ENCODE assay signal across 28 cellular contexts in the genomic region with DNA sequence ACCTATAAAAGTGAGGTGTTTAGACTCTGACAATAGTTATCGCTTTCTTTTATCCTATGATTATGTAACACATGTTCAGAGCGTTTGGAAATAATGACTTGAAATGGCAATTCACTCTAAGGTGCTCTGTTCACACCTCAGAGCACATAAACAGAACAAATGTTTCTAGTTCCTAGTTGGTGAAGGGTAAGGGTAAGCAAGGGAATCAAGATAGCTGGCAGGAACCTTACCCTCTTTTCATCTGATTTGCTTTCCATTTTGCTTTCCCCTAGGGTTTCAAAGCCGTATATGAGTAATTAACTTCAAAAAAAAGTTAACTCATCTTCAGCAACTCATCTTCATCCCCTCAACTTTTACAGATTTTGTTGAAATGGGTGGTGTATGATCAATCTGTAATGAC. TPM values are rescaled to one million over a fixed set of nuclear protein-coding genes. Genes with fewer than 3 reads are reported as not detected.
DNase-seq lines count a peak whose midpoint lies in the region; ATAC-seq and TF ChIP-seq lines count a peak whose summit lies in the region.
"Had no signal": no experiment of that assay in that cellular context is flagged by ENCODE, and none has a peak within 500 bp of the region (broad histone marks: within the 10 kb centered on the region; RNA-seq: fewer than 3 reads in every experiment).

No MANE protein-coding gene starts in this region.

- H3K27me3 Mint-ChIP-seq in naive B cell = no peaks in the 10 kb centered on the region
- H3K27me3 Mint-ChIP-seq: stimulated activated naive CD8-positive, alpha-beta T cell treated with anti-CD3 and anti-CD28 coated beads, Interleukin-15, amount 100 ng/mL, for 72 hours had no signal

- H3K4me3 ChIP-seq in cardiac muscle cell (no peak overlapping the region), left ventricle myocardium inferior (no peak overlapping the region)
- H3K4me3 ChIP-seq: ascending aorta, smooth muscle cell, tibial artery had no signal

- ATAC-seq in naive B cell (ENCODE audit: low read depth in 2 of 2) (no peak), left cardiac atrium (no peak)
- no peak for ATAC-seq in activated CD4-positive, CD25-positive, alpha-beta regulatory T cell treated with anti-CD3 and anti-CD28 coated beads, Interleukin-2, amount 50 U/mL, for 24 hours
- ATAC-seq: activated naive CD4-positive, alpha-beta T cell treated with anti-CD3 and anti-CD28 coated beads, Interleukin-2, amount 50 U/mL, for 72 hours; HCT116; stimulated activated naive CD8-positive, alpha-beta T cell treated with anti-CD3 and anti-CD28 coated beads, Interleukin-15, amount 100 ng/mL, for 72 hours; WTC11 had no signal

- H3K9me3 ChIP-seq in cardiac muscle cell (ENCODE audit: low read depth) (no peaks in the 10 kb centered on the region), left ventricle myocardium inferior (replicated peaks) (no peaks in the 10 kb centered on the region)
- H3K9me3 ChIP-seq: ascending aorta, Caco-2, tibial artery had no signal

- intact Hi-C loops in left ventricle myocardium inferior (cut with micrococcal nuclease) = no loop called here
- intact Hi-C loops in left cardiac atrium (cut with DNase I) = loop anchor here in 1 of 2 donors (5.0 kb wide), 1 partner anchor 51 kb away; no protein-coding TSS in a partner anchor

- TF ChIP-seq CTCF in cardiac muscle cell (IDR thresholded peaks at IDR 0.05; ENCODE audit: low read depth, low read length) (no peak), left ventricle myocardium inferior (IDR thresholded peaks at IDR 0.05; ENCODE audit: borderline replicate concordance) (no peak)

- H3K4me1 Mint-ChIP-seq in naive B cell = peaks cover 52 to 76% (median 61%) of the 10 kb centered on the region in 3 donors

- H3K4me3 Mint-ChIP-seq in naive B cell = peak overlapping the region in 7 of 8 donors; percentile 23 to 99 (median 95)
- H3K4me3 Mint-ChIP-seq: WTC11 had no signal

- peaks cover 19% of the 10 kb centered on the region for H3K4me1 ChIP-seq in cardiac muscle cell (ENCODE audit: low read depth)
- peaks cover 41% of the 10 kb centered on the region for H3K4me1 ChIP-seq in left ventricle myocardium inferior

- no peaks in the 10 kb centered on the region for H3K36me3 ChIP-seq in cardiac muscle cell
- H3K36me3 ChIP-seq in left ventricle myocardium inferior = peaks cover 6% of the 10 kb centered on the region
- H3K36me3 ChIP-seq: ascending aorta had no signal

- DNase-seq in cardiac muscle cell (ENCODE audit: low read depth in 1 of 2, low spot score in 1 of 2) = no peak
- no peak for DNase-seq in left ventricle myocardium inferior
- no peak for DNase-seq in naive B cell
- DNase-seq in DMS153 treated with DMSO at 0.1 percent for 48 hours (lab: John Stamatoyannopoulos, UW; ENCODE audit: unreplicated experiment) = no peak
- DNase-seq in DMS79 treated with DMSO at 0.1 percent for 48 hours (lab: John Stamatoyannopoulos, UW) = no peak
- DNase-seq in left cardiac atrium = no peak
- DNase-seq: 8988T; activated CD4-positive, alpha-beta T cell treated with anti-CD3 and anti-CD28 coated beads, Interleukin-2, amount 50 U/mL, for 4 hours; Caco-2; central memory CD4-positive, alpha-beta T cell; dermis blood vessel endothelial cell; kidney; NCI-H1092; NCI-H1930; NCI-H748 treated with DMSO at 0.1 percent for 48 hours; occipital lobe; stimulated activated CD4-positive, alpha-beta T cell treated with anti-CD3 and anti-CD28 coated beads, Interleukin-2, amount 100 ng/mL, for 48 hours; stimulated activated naive CD8-positive, alpha-beta T cell treated with anti-CD3 and anti-CD28 coated beads, Interleukin-15, amount 100 ng/mL, for 72 hours; T1000; tibial artery had no signal

- H3K9me3 Mint-ChIP-seq in naive B cell = no peaks in the 10 kb centered on the region
- H3K9me3 Mint-ChIP-seq: activated naive CD4-positive, alpha-beta T cell treated with anti-CD3 and anti-CD28 coated beads, Interleukin-2, amount 50 U/mL, for 72 hours; stimulated activated naive CD8-positive, alpha-beta T cell treated with anti-CD3 and anti-CD28 coated beads, Interleukin-15, amount 100 ng/mL, for 72 hours; WTC11 had no signal

- no peaks in the 10 kb centered on the region for H3K27me3 ChIP-seq in cardiac muscle cell
- no peaks in the 10 kb centered on the region for H3K27me3 ChIP-seq in left ventricle myocardium inferior (ENCODE audit: low read depth)
- H3K27me3 ChIP-seq: ascending aorta, tibial artery had no signal

- H3K36me3 Mint-ChIP-seq in naive B cell = peaks cover 5 to 8% of the 10 kb centered on the region in 2 donors
- H3K36me3 Mint-ChIP-seq: WTC11 had no signal

- 0 out of 2 replicates have a peak, but pooled peaks have one; percentile 17 for TF ChIP-seq POLR2A in Raji (IDR thresholded peaks at IDR 0.05; ENCODE audit: insufficient read depth, low read depth, low read length)

- H3K27ac ChIP-seq in cardiac muscle cell (peak overlapping the region; percentile 92), left ventricle myocardium inferior (replicated peaks) (no peak overlapping the region)
- H3K27ac ChIP-seq: ascending aorta, HL-60, tibial artery had no signal

- H3K27ac Mint-ChIP-seq in naive B cell = peak overlapping the region; percentile 69 to 100 (median 99)
- H3K27ac Mint-ChIP-seq: activated naive CD4-positive, alpha-beta T cell treated with anti-CD3 and anti-CD28 coated beads, Interleukin-2, amount 50 U/mL, for 72 hours; stimulated activated naive CD8-positive, alpha-beta T cell treated with anti-CD3 and anti-CD28 coated beads, Interleukin-15, amount 100 ng/mL, for 72 hours; WTC11 had no signal

RNA-seq across cellular contexts. Expression of a gene that starts 2.3 kb away (rescaled TPM):
- total RNA-seq in cardiac muscle cell (13.9 and 23.6 TPM in 2 replicates), left ventricle myocardium inferior (21.8 TPM), left cardiac atrium (10 to 100 TPM; 24.9 to 27.6 TPM)
- polyA plus RNA-seq in cardiac muscle cell (10.8 and 19.9 TPM in 2 replicates), naive B cell (ENCODE audit: low read depth in 6 of 6) (10 to 100 TPM; 15.7 to 38.0 (median 28.4) TPM)
